Comparison of ENCODE assay signal across 6 cellular contexts in genomic region chr14:39717000-39717399, GRCh38.
"Had no signal": no experiment of that assay in that cellular context is flagged by ENCODE, and none has a peak within 500 bp of the region (broad histone marks: within the 10 kb centered on the region; RNA-seq: fewer than 3 reads in every experiment).

No MANE protein-coding gene starts in this region.

- H3K4me3 ChIP-seq: K562 had no signal

- FAIRE-seq: HepG2, HTR-8/SVneo, K562 had no signal

- ATAC-seq: HepG2, K562 had no signal

- DNase-seq: IMR-90, KBM-7 had no signal

- H3K27ac ChIP-seq: HL-60 had no signal
